ENCODE assay signal across 8 cellular contexts in the genomic region with DNA sequence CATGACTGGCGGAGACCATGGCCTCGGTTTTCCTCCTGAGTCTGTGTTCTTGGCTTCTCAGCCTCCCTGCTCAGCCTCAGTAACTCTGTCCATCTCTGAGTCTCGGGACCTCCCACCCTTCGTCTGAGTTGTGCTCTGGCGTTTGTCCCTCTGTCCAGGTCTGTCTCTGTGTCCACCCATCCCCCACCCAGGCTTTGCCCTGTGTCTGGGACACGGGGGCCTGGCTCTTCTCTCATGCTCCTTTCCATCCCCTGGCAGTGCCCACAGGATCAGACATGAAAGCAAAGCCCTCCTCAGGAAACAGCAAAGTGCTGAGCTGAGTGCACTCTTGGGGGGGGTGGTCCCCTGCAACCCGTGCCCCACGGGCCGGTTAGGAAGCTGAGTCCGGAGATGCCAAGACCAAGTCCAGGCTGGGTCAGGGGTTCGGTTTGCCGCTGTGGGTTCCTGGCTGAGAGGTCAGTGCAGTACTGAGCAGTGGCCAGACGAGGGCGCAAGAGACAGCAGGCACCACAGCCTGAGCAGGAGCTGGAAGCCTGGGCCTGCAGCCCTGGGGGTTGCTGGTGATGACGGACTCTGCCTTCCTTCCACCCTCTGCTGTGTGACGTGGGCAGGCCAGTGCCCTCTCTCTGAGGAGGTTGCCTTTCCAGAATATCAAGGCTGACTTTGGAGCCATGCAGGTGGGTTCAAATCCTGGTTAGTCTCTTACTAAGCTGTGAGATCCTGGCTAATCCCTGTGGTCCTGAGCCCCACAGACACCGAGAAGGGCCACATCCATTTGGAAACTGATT. TPM values are rescaled to one million over a fixed set of nuclear protein-coding genes. Genes with fewer than 3 reads are reported as not detected.
DNase-seq lines count a peak whose midpoint lies in the region; ATAC-seq and TF ChIP-seq lines count a peak whose summit lies in the region.

No MANE protein-coding gene starts in this region.

- no peak overlapping the region for H3K14ac ChIP-seq in mesenchymal stem cell (ENCODE audit: low read length in 2 of 2)

- H3K4me3 Mint-ChIP-seq in activated CD8-positive, alpha-beta T cell treated with anti-CD3 and anti-CD28 coated beads for 36 hours, result peak overlapping the region; percentile 20

- no peak overlapping the region for H2AK5ac ChIP-seq in mesenchymal stem cell (ENCODE audit: low read length, severe bottlenecking)

- H3K18ac ChIP-seq in mesenchymal stem cell (ENCODE audit: low read depth in 1 of 2, low read length in 2 of 2), result peak overlapping the region in 1 of 2 experiments; percentile 6

- DNase-seq in NCI-H345 (lab: John Stamatoyannopoulos, UW), result peak; percentile 46
- DNase-seq in NCI-H345 treated with DMSO at 0.1 percent for 48 hours (lab: John Stamatoyannopoulos, UW; ENCODE audit: unreplicated experiment), result no peak
- peak; percentile 71 for DNase-seq in NCI-H748 (lab: John Stamatoyannopoulos, UW; ENCODE audit: unreplicated experiment)
- DNase-seq in activated CD8-positive, alpha-beta T cell treated with anti-CD3 and anti-CD28 coated beads for 36 hours, result peak; percentile 90
- DNase-seq in mesenchymal stem cell, result peak; percentile 80
- DNase-seq in stimulated activated CD8-positive, alpha-beta memory T cell treated with anti-CD3 and anti-CD28 coated beads, Interleukin-12 subunit alpha, Interleukin-12 subunit beta, amount 100 ng/mL, for 4 hours (ENCODE audit: low read depth), result peak; percentile 59

- H3K79me1 ChIP-seq in mesenchymal stem cell (replicated peaks; ENCODE audit: low read length, poor library complexity, severe bottlenecking), result no peaks in the 10 kb centered on the region

- POLR2A ChIA-PET in activated CD8-positive, alpha-beta T cell treated with anti-CD3 and anti-CD28 coated beads for 36 hours (lab: Charles Lee), result interaction anchor here (0.9 to 1.5 kb wide), 8 partner anchors 9 to 90 kb away, joined by 3 to 5 read pairs (median 3); no protein-coding TSS in a partner anchor

- H3K27me3 ChIP-seq in duodenal mucosa (ENCODE audit: control insufficient read depth in 1 of 2, insufficient read depth in 2 of 2, low read length in 2 of 2) (no peaks in the 10 kb centered on the region), mesenchymal stem cell (ENCODE audit: control insufficient read depth in 1 of 2, insufficient read depth in 1 of 2, low read length in 2 of 2) (peaks cover 0 to 22% of the 10 kb centered on the region in 2 experiments)

- H3K27ac ChIP-seq in duodenal mucosa (ENCODE audit: low read depth, low read length), result peak overlapping the region; percentile 58
- H3K27ac ChIP-seq in mesenchymal stem cell (ENCODE audit: low read length, poor library complexity, severe bottlenecking), result no peak overlapping the region

- H3K27ac Mint-ChIP-seq in activated CD8-positive, alpha-beta T cell treated with anti-CD3 and anti-CD28 coated beads for 36 hours, result peak overlapping the region; percentile 55

- peaks cover 24 to 42% of the 10 kb centered on the region in 2 donors for H3K4me1 ChIP-seq in duodenal mucosa (ENCODE audit: control insufficient read depth in 1 of 2, insufficient read depth in 2 of 2, low read length in 2 of 2)
- no peaks in the 10 kb centered on the region for H3K4me1 ChIP-seq in mesenchymal stem cell (ENCODE audit: control insufficient read depth, insufficient read depth, low read depth, low read length)

- H3K4me2 ChIP-seq in mesenchymal stem cell (ENCODE audit: low read length, poor library complexity, severe bottlenecking), result no peak overlapping the region

- H3K9me3 Mint-ChIP-seq in activated CD8-positive, alpha-beta T cell treated with anti-CD3 and anti-CD28 coated beads for 36 hours, result no peaks in the 10 kb centered on the region

- peak overlapping the region; percentile 49 to 63 for H3K9ac ChIP-seq in duodenal mucosa (ENCODE audit: low read depth in 1 of 2, low read length in 2 of 2)
- H3K9ac ChIP-seq in mesenchymal stem cell (ENCODE audit: low read length), result peak overlapping the region; percentile 5

- no peak overlapping the region for H3K23ac ChIP-seq in mesenchymal stem cell (ENCODE audit: low read length in 2 of 2)

- H3K4me3 ChIP-seq in duodenal mucosa (ENCODE audit: low read depth in 1 of 2, low read length in 2 of 2) (peak overlapping the region; percentile 33 to 36), mesenchymal stem cell (ENCODE audit: insufficient read depth in 1 of 2, low read depth in 1 of 2, low read length in 2 of 2) (no peak overlapping the region)

- no peak overlapping the region for H2BK15ac ChIP-seq in mesenchymal stem cell (ENCODE audit: low read depth, poor library complexity, severe bottlenecking)

- H4K8ac ChIP-seq in mesenchymal stem cell (ENCODE audit: low read length), result peak overlapping the region; percentile 50

- no peaks in the 10 kb centered on the region for H3K9me3 ChIP-seq in duodenal mucosa (ENCODE audit: control insufficient read depth in 1 of 2, low read length in 2 of 2)
- H3K9me3 ChIP-seq in mesenchymal stem cell (ENCODE audit: control insufficient read depth, low read length), result no peaks in the 10 kb centered on the region

- intact Hi-C loops in activated CD8-positive, alpha-beta T cell treated with anti-CD3 and anti-CD28 coated beads for 36 hours (cut with micrococcal nuclease), result loop anchor here (2.0 to 5.0 kb wide), 2 partner anchors 49 to 94 kb away; no protein-coding TSS in a partner anchor

- H3K27me3 Mint-ChIP-seq in activated CD8-positive, alpha-beta T cell treated with anti-CD3 and anti-CD28 coated beads for 36 hours, result no peaks in the 10 kb centered on the region

- no peaks in the 10 kb centered on the region for H3K36me3 ChIP-seq in duodenal mucosa (ENCODE audit: control insufficient read depth in 1 of 2, insufficient read depth in 2 of 2, low read length in 2 of 2)
- H3K36me3 ChIP-seq in mesenchymal stem cell (ENCODE audit: control insufficient read depth in 1 of 2, insufficient read depth in 2 of 2, low read depth in 1 of 2, low read length in 2 of 2), result no peaks in the 10 kb centered on the region

- TF ChIP-seq CTCF in activated CD8-positive, alpha-beta T cell treated with anti-CD3 and anti-CD28 coated beads for 36 hours (IDR thresholded peaks at IDR 0.05), result peak; percentile 94

- H2BK5ac ChIP-seq in mesenchymal stem cell (ENCODE audit: low read depth, low read length, poor library complexity, severe bottlenecking), result no peak overlapping the region

- peaks cover 63% of the 10 kb centered on the region for H3K4me1 Mint-ChIP-seq in activated CD8-positive, alpha-beta T cell treated with anti-CD3 and anti-CD28 coated beads for 36 hours (ENCODE audit: low read depth)

- H3K4ac ChIP-seq in mesenchymal stem cell (ENCODE audit: low read depth in 1 of 2, low read length in 2 of 2), result peak overlapping the region; percentile 1 to 71

- no peak overlapping the region for H2BK120ac ChIP-seq in mesenchymal stem cell (ENCODE audit: low read depth, low read length)

- H3K36me3 Mint-ChIP-seq in activated CD8-positive, alpha-beta T cell treated with anti-CD3 and anti-CD28 coated beads for 36 hours (ENCODE audit: low read depth), result no peaks in the 10 kb centered on the region

- peak overlapping the region in 1 of 2 experiments; percentile 51 for H2BK12ac ChIP-seq in mesenchymal stem cell (ENCODE audit: low read length in 2 of 2)

- ATAC-seq in HG02884 (IDR thresholded peaks at IDR 0.05; ENCODE audit: unreplicated experiment), result peak; percentile 51
- peak; percentile 66 for ATAC-seq in activated CD8-positive, alpha-beta T cell treated with anti-CD3 and anti-CD28 coated beads for 36 hours

- H2AFZ ChIP-seq in mesenchymal stem cell (ENCODE audit: low read depth, low read length), result peak overlapping the region; percentile 32

- CTCF ChIA-PET in activated CD8-positive, alpha-beta T cell treated with anti-CD3 and anti-CD28 coated beads for 36 hours (lab: Charles Lee), result interaction anchor here (0.6 to 4.8 kb wide), 53 partner anchors 9 to 520 kb away, joined by 3 to 98 read pairs (median 4); partner anchors contain the start of genes ATP2A3, CAMKK1, HASPIN and NCBP3

- peak overlapping the region; percentile 59 for H4K91ac ChIP-seq in mesenchymal stem cell (ENCODE audit: low read length)

- WGBS in mesenchymal stem cell, result 33% methylated on average over 17 of the region's 17 CpGs

RNA-seq across cellular contexts. Expression of gene P2RX1, which starts 2.5 kb away (rescaled TPM):
- total RNA-seq in activated CD8-positive, alpha-beta T cell treated with anti-CD3 and anti-CD28 coated beads for 36 hours, result 1 to 10 TPM in 1 of 2 experiments, under 1 TPM in 1; 0.43 to 1.7 TPM
- polyA plus RNA-seq in mesenchymal stem cell (2013, experiment 1 of 2), result 0.47 TPM
- polyA plus RNA-seq in mesenchymal stem cell (2013, experiment 2 of 2), result 0.49 TPM

RNA-seq across cellular contexts. Expression of gene CAMKK1, which starts 20.9 kb away (rescaled TPM):
- total RNA-seq in activated CD8-positive, alpha-beta T cell treated with anti-CD3 and anti-CD28 coated beads for 36 hours, result 1 to 10 TPM; 6.7 to 6.9 TPM
- polyA plus RNA-seq in mesenchymal stem cell (2013, experiment 1 of 2), result 3.0 TPM
- 2.6 TPM for polyA plus RNA-seq in mesenchymal stem cell (2013, experiment 2 of 2)

RNA-seq across cellular contexts. Expression of gene ATP2A3, which starts 50.5 kb away (rescaled TPM):
- total RNA-seq in activated CD8-positive, alpha-beta T cell treated with anti-CD3 and anti-CD28 coated beads for 36 hours, result 100 to 1,000 TPM; 113 to 117 TPM
- 1.7 TPM for polyA plus RNA-seq in mesenchymal stem cell (2013, experiment 1 of 2)
- polyA plus RNA-seq in mesenchymal stem cell (2013, experiment 2 of 2), result 1.5 TPM

Comparison
In these comparisons a context has a peak if more than half of its experiments do, and no peak if none do; other contexts are left out.
1. H3K4me3 ChIP-seq: peak in duodenal mucosa (2 of 2); none in mesenchymal stem cell (0 of 2).